ENCODE assay signal across 9 cellular contexts in the genomic region with DNA sequence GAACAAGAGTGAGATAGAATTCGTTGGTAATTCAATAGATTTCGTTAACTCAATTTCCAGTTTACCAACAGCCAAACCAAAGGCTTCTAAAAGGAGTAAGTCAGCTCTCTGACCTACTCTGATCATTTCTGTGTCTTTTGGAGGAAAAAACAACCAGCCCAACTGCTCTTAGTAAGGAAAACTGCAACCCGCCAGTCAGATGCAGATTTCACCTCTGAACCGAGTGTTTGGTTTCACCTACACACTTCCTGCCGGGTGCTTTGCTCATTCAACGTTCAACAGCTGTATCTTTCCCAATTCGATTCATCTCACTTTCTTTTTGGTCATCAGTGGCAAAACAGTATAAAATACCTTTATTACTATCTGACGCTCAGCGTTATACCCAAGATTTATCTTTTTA. TPM values are rescaled to one million over a fixed set of nuclear protein-coding genes. Genes with fewer than 3 reads are reported as not detected.
DNase-seq lines count a peak whose midpoint lies in the region; ATAC-seq, FAIRE-seq and TF ChIP-seq lines count a peak whose summit lies in the region.
"Had no signal": no experiment of that assay in that cellular context is flagged by ENCODE, and none has a peak within 500 bp of the region (broad histone marks: within the 10 kb centered on the region; RNA-seq: fewer than 3 reads in every experiment).

No MANE protein-coding gene starts in this region.

- no peaks in the 10 kb centered on the region for H3F3A ChIP-seq in Loucy (ENCODE audit: low read depth)

- H3K14ac ChIP-seq in mesenchymal stem cell (ENCODE audit: low read length in 2 of 2): no peak overlapping the region

- no TSS peak for BruUV-seq in HepG2 (replicated peaks; lab: Mats Ljungman, UMichigan)

- no peak overlapping the region for H2BK15ac ChIP-seq in mesenchymal stem cell (ENCODE audit: low read depth, poor library complexity, severe bottlenecking)

- no peaks in the 10 kb centered on the region for H3K36me3 ChIP-seq in liver (ENCODE audit: control insufficient read depth in 4 of 4, insufficient read depth in 3 of 4, low read depth in 1 of 4, low read length in 3 of 4)
- H3K36me3 ChIP-seq in HepG2 (replicated peaks in 1 of 2; ENCODE audit: control insufficient read depth in 1 of 2, insufficient read depth in 2 of 2, low read length in 2 of 2): no peaks in the 10 kb centered on the region
- H3K36me3 ChIP-seq in Loucy (ENCODE audit: insufficient read depth, low read length): no peaks in the 10 kb centered on the region
- no peaks in the 10 kb centered on the region for H3K36me3 ChIP-seq in vagina
- H3K36me3 ChIP-seq in mesenchymal stem cell (ENCODE audit: control insufficient read depth in 1 of 2, insufficient read depth in 2 of 2, low read depth in 1 of 2, low read length in 2 of 2): no peaks in the 10 kb centered on the region

- H3K18ac ChIP-seq in mesenchymal stem cell (ENCODE audit: low read depth in 1 of 2, low read length in 2 of 2): no peak overlapping the region

- no peak for ATAC-seq in HepG2

- DNase-seq in HepG2 (ENCODE audit: low spot score) (no peak), chondrocyte (ENCODE audit: low spot score) (no peak), vagina (ENCODE audit: extremely low spot score in 2 of 2) (no peak), mesenchymal stem cell (no peak), D341Med (ENCODE audit: low spot score) (no peak), NCI-H510A treated with DMSO at 0.1 percent for 48 hours (lab: John Stamatoyannopoulos, UW) (no peak)

- H3K9me3 ChIP-seq in liver (ENCODE audit: control insufficient read depth in 4 of 4, low read length in 3 of 4) (no peaks in the 10 kb centered on the region), HepG2 (ENCODE audit: low read length) (no peaks in the 10 kb centered on the region), Loucy (ENCODE audit: insufficient read depth, low read depth, low read length) (no peaks in the 10 kb centered on the region), vagina (no peaks in the 10 kb centered on the region), mesenchymal stem cell (ENCODE audit: control insufficient read depth, low read length) (no peaks in the 10 kb centered on the region)

- no peak overlapping the region for H4K91ac ChIP-seq in mesenchymal stem cell (ENCODE audit: low read length)

- TF ChIP-seq CTCF in liver (IDR thresholded peaks at IDR 0.05; ENCODE audit: low read depth, low read length, missing input control): no peak
- no peak for TF ChIP-seq CTCF in HepG2 (CRISPR knock-in tag; IDR thresholded peaks at IDR 0.05)
- no peak for TF ChIP-seq CTCF in Loucy (conservative IDR thresholded peaks at IDR 0.05; ENCODE audit: low read length)
- no peak for TF ChIP-seq CTCF in chondrocyte (IDR thresholded peaks at IDR 0.05)
- no peak for TF ChIP-seq CTCF in vagina (IDR thresholded peaks at IDR 0.05)

- POLR2A ChIA-PET in HepG2 (lab: Yijun Ruan, JAX): no interaction called here

- H3K4me1 ChIP-seq in liver (ENCODE audit: control insufficient read depth in 4 of 4, insufficient read depth in 4 of 4, low read length in 3 of 4) (peaks cover 4 to 15% (median 13%) of the 10 kb centered on the region in 4 donors), HepG2 (ENCODE audit: insufficient read depth, low read length) (no peaks in the 10 kb centered on the region), Loucy (ENCODE audit: insufficient read depth, low read length, poor library complexity, severe bottlenecking) (peaks cover 34% of the 10 kb centered on the region), vagina (peaks cover 10% of the 10 kb centered on the region), mesenchymal stem cell (ENCODE audit: control insufficient read depth, insufficient read depth, low read depth, low read length) (no peaks in the 10 kb centered on the region)

- no peak for FAIRE-seq in HepG2 (lab: Jason Lieb, UNC)
- FAIRE-seq: G401.6 had no signal

- H2AFZ ChIP-seq in HepG2 (ENCODE audit: low read length) (no peak overlapping the region), Loucy (ENCODE audit: low read length) (peak overlapping the region; percentile 56; the same call in 1 of the 2 replicates), mesenchymal stem cell (ENCODE audit: low read depth, low read length) (no peak overlapping the region)

- no peak overlapping the region for H3K4me3 Mint-ChIP-seq in chondrocyte (ENCODE audit: unreplicated experiment)

- H4K20me1 ChIP-seq in HepG2 (ENCODE audit: insufficient read depth, low read length): no peaks in the 10 kb centered on the region
- no peaks in the 10 kb centered on the region for H4K20me1 ChIP-seq in Loucy (ENCODE audit: insufficient read depth, low read length, poor library complexity, severe bottlenecking)

- no peak for TF ChIP-seq RAD21 in liver (IDR thresholded peaks at IDR 0.05)
- no peak for TF ChIP-seq RAD21 in HepG2 (CRISPR knock-in tag; IDR thresholded peaks at IDR 0.05)

- peak overlapping the region; percentile 11 to 25 for H3K27ac ChIP-seq in liver (ENCODE audit: low read depth in 1 of 2, low read length in 2 of 2)
- H3K27ac ChIP-seq in HepG2 (ENCODE audit: extremely low read length, insufficient read depth, low read length): no peak overlapping the region
- peak overlapping the region; percentile 44 for H3K27ac ChIP-seq in vagina
- H3K27ac ChIP-seq in mesenchymal stem cell (ENCODE audit: low read length, poor library complexity, severe bottlenecking): no peak overlapping the region

- H3K9ac ChIP-seq in liver (ENCODE audit: low read depth in 1 of 2, low read length in 2 of 2): no peak overlapping the region
- H3K9ac ChIP-seq in HepG2 (ENCODE audit: insufficient read depth, low read depth, low read length): no peak overlapping the region
- H3K9ac ChIP-seq in Loucy (ENCODE audit: low read depth, low read length, poor library complexity, severe bottlenecking): no peak overlapping the region
- no peak overlapping the region for H3K9ac ChIP-seq in mesenchymal stem cell (ENCODE audit: low read length)

- peak overlapping the region; percentile 22 for H3K27ac Mint-ChIP-seq in chondrocyte (ENCODE audit: unreplicated experiment)

- CTCF ChIA-PET in HepG2 (lab: Yijun Ruan, JAX; ENCODE audit: low intra/inter-chr PET ratio, low total read pairs): no interaction called here

- 56% methylated on average over 9 of the region's 9 CpGs for WGBS in liver
- 24% methylated on average over 9 of the region's 9 CpGs for WGBS in HepG2 (ENCODE audit: low lambda C conversion rate)
- WGBS in mesenchymal stem cell: 54% methylated on average over 6 of the region's 9 CpGs

- no peaks in the 10 kb centered on the region for H3K36me3 Mint-ChIP-seq in chondrocyte (ENCODE audit: low read depth)

- H2BK120ac ChIP-seq in mesenchymal stem cell (ENCODE audit: low read depth, low read length): no peak overlapping the region

- peaks cover 2% of the 10 kb centered on the region for H3K9me3 Mint-ChIP-seq in chondrocyte (ENCODE audit: low read depth)

- H3K27me3 ChIP-seq in liver (ENCODE audit: control insufficient read depth in 4 of 4, insufficient read depth in 4 of 4, low read length in 3 of 4) (no peaks in the 10 kb centered on the region), HepG2 (ENCODE audit: control insufficient read depth in 1 of 2, insufficient read depth in 2 of 2, low read length in 2 of 2) (no peaks in the 10 kb centered on the region), Loucy (ENCODE audit: insufficient read depth, low read length, poor library complexity, severe bottlenecking) (no peaks in the 10 kb centered on the region), vagina (no peaks in the 10 kb centered on the region), mesenchymal stem cell (ENCODE audit: control insufficient read depth in 1 of 2, insufficient read depth in 1 of 2, low read length in 2 of 2) (peaks cover 0 to 18% of the 10 kb centered on the region in 2 experiments)

- H3K79me1 ChIP-seq in mesenchymal stem cell (replicated peaks; ENCODE audit: low read length, poor library complexity, severe bottlenecking): no peaks in the 10 kb centered on the region

- no peak overlapping the region for H2BK5ac ChIP-seq in mesenchymal stem cell (ENCODE audit: low read depth, low read length, poor library complexity, severe bottlenecking)

- H3K4me2 ChIP-seq in HepG2 (ENCODE audit: low read depth, low read length) (no peak overlapping the region), Loucy (ENCODE audit: low read depth, low read length, poor library complexity, severe bottlenecking) (peak overlapping the region; percentile 39), mesenchymal stem cell (ENCODE audit: low read length, poor library complexity, severe bottlenecking) (no peak overlapping the region)

- H4K8ac ChIP-seq in mesenchymal stem cell (ENCODE audit: low read length): no peak overlapping the region

- H3K4me3 ChIP-seq in liver (ENCODE audit: low read depth in 1 of 3, low read length in 3 of 3) (no peak overlapping the region), HepG2 (replicated peaks in 1 of 3; ENCODE audit: insufficient read depth in 1 of 3, low read depth in 2 of 3, low read length in 3 of 3) (no peak overlapping the region), Loucy (ENCODE audit: low read length, poor library complexity, severe bottlenecking) (no peak overlapping the region), vagina (no peak overlapping the region), mesenchymal stem cell (ENCODE audit: insufficient read depth in 1 of 2, low read depth in 1 of 2, low read length in 2 of 2) (no peak overlapping the region)

- H3K27me3 Mint-ChIP-seq in chondrocyte (ENCODE audit: low read depth): no peaks in the 10 kb centered on the region

- in situ Hi-C loops in HepG2 (cut with HindIII; ENCODE audit: extremely low pct_ligation_motif_present, low pct_unique_long_range_greater_than_20kb): no loop called here

- intact Hi-C loops in HepG2 (cut with micrococcal nuclease; ENCODE audit: unreplicated experiment): no loop called here
- intact Hi-C loops in vagina (cut with DNase I): no loop called here

- no peak overlapping the region for H3K23ac ChIP-seq in mesenchymal stem cell (ENCODE audit: low read length in 2 of 2)

- no peaks in the 10 kb centered on the region for H3K79me2 ChIP-seq in HepG2 (ENCODE audit: insufficient read depth, low read length)
- H3K79me2 ChIP-seq in Loucy (ENCODE audit: insufficient read depth, low read length): no peaks in the 10 kb centered on the region

- TF ChIP-seq POLR2A in HepG2 (IDR thresholded peaks at IDR 0.05; ENCODE audit: insufficient read depth in 1 of 2, low read depth in 2 of 2, low read length in 2 of 2) (no peak), vagina (IDR thresholded peaks at IDR 0.05) (no peak)

- no peak overlapping the region for H3K4ac ChIP-seq in mesenchymal stem cell (ENCODE audit: low read depth in 1 of 2, low read length in 2 of 2)

- H3K9me2 ChIP-seq in Loucy (replicated peaks; ENCODE audit: low read depth, low read length): no peaks in the 10 kb centered on the region

- H3K4me1 Mint-ChIP-seq in chondrocyte (ENCODE audit: low read depth): peaks cover 26% of the 10 kb centered on the region

- H2AK5ac ChIP-seq in mesenchymal stem cell (ENCODE audit: low read length, severe bottlenecking): no peak overlapping the region

- TF ChIP-seq EP300 in HepG2 (IDR thresholded peaks at IDR 0.05; ENCODE audit: low read depth in 2 of 2, low read length in 2 of 2) (no peak), HepG2 (CRISPR knock-in tag; IDR thresholded peaks at IDR 0.05; ENCODE audit: borderline replicate concordance) (no peak)

- H2BK12ac ChIP-seq in mesenchymal stem cell (ENCODE audit: low read length in 2 of 2): no peak overlapping the region

RNA-seq across cellular contexts. Expression of a gene that starts 24.5 kb away (rescaled TPM):
- 1,000 to 10,000 TPM in 1 of 2 donors, 100 to 1,000 TPM in 1; 658 to 1,704 TPM for total RNA-seq in liver
- 100 to 1,000 TPM; 752 to 881 TPM for polyA plus RNA-seq in liver
- total RNA-seq in HepG2 (2016; rRNA removed; fragmentation: Illumina TruSeq; extraction: Trizol): 10.5 and 15.9 TPM in 2 replicates
- 6.0 and 6.1 TPM in 2 replicates for total RNA-seq in HepG2 (2016; cell fraction: cytosol; rRNA removed; fragmentation: Illumina TruSeq; extraction: Trizol; ENCODE audit: low read depth)
- total RNA-seq in HepG2 (2016; cell fraction: insoluble cytoplasmic fraction; rRNA removed; fragmentation: Illumina TruSeq; extraction: Trizol): 13.6 and 19.1 TPM in 2 replicates
- 8.9 and 9.5 TPM in 2 replicates for total RNA-seq in HepG2 (2016; cell fraction: membrane; rRNA removed; fragmentation: Illumina TruSeq; extraction: Trizol)
- total RNA-seq in HepG2 (2016; cell fraction: nucleus; rRNA removed; fragmentation: Illumina TruSeq; extraction: Trizol): 4.1 and 5.6 TPM in 2 replicates
- 29.6 and 50.7 TPM in 2 replicates for polyA plus RNA-seq in HepG2 (2011; rRNA removed)
- polyA plus RNA-seq in HepG2 (2011; cell fraction: cytosol; rRNA removed): 16.3 and 38.0 TPM in 2 replicates
- 3.7 and 8.2 TPM in 2 replicates for polyA plus RNA-seq in HepG2 (2011; cell fraction: nucleus; rRNA removed)
- polyA plus RNA-seq in HepG2 (2012): 14.4 and 69.9 TPM in 2 replicates
- polyA plus RNA-seq in HepG2 (2016; cell fraction: cytosol; fragmentation: Illumina TruSeq; extraction: Trizol; ENCODE audit: low read depth): 5.4 and 6.7 TPM in 2 replicates
- 17.5 and 21.0 TPM in 2 replicates for polyA plus RNA-seq in HepG2 (2016; cell fraction: insoluble cytoplasmic fraction; fragmentation: Illumina TruSeq; extraction: Trizol; ENCODE audit: low read depth)
- polyA plus RNA-seq in HepG2 (2016; cell fraction: membrane; fragmentation: Illumina TruSeq; extraction: Trizol; ENCODE audit: low read depth): 6.6 and 8.1 TPM in 2 replicates
- 7.5 and 7.7 TPM in 2 replicates for polyA plus RNA-seq in HepG2 (2016; cell fraction: nucleus; fragmentation: Illumina TruSeq; extraction: Trizol; ENCODE audit: insufficient read depth, low read depth)
- polyA minus RNA-seq in HepG2 (2011; rRNA and poly(A)+ RNA removed; ENCODE audit: low replicate concordance): 10.0 and 228 TPM in 2 replicates
- polyA minus RNA-seq in HepG2 (2011; cell fraction: cytosol; rRNA and poly(A)+ RNA removed): 14.2 and 18.9 TPM in 2 replicates
- polyA minus RNA-seq in HepG2 (2011; cell fraction: nucleus; rRNA and poly(A)+ RNA removed): 7.5 and 12.3 TPM in 2 replicates
- total RNA-seq in chondrocyte: 1,769 to 3,180 TPM (median 3,093 TPM) in 3 replicates
- 3,119 TPM for total RNA-seq in vagina
- 9,006 TPM for polyA plus RNA-seq in mesenchymal stem cell (2013, experiment 1 of 2)
- polyA plus RNA-seq in mesenchymal stem cell (2013, experiment 2 of 2): 8,811 TPM

RNA-seq across cellular contexts. Expression of a gene that starts 45.0 kb away (rescaled TPM):
- total RNA-seq in liver (not detected), HepG2 (2016; rRNA removed; fragmentation: Illumina TruSeq; extraction: Trizol) (not detected in 2 replicates), chondrocyte (not detected in 3 replicates), vagina (not detected)
- polyA plus RNA-seq in liver (not detected), HepG2 (2011; rRNA removed) (not detected in 2 replicates)
- not detected in 2 replicates for total RNA-seq in HepG2 (2016; cell fraction: cytosol; rRNA removed; fragmentation: Illumina TruSeq; extraction: Trizol; ENCODE audit: low read depth)
- total RNA-seq in HepG2 (2016; cell fraction: insoluble cytoplasmic fraction; rRNA removed; fragmentation: Illumina TruSeq; extraction: Trizol): not detected in 2 replicates
- total RNA-seq in HepG2 (2016; cell fraction: membrane; rRNA removed; fragmentation: Illumina TruSeq; extraction: Trizol): not detected in 2 replicates
- total RNA-seq in HepG2 (2016; cell fraction: nucleus; rRNA removed; fragmentation: Illumina TruSeq; extraction: Trizol): not detected in 2 replicates
- polyA plus RNA-seq in HepG2 (2011; cell fraction: cytosol; rRNA removed): not detected in 2 replicates
- not detected in 2 replicates for polyA plus RNA-seq in HepG2 (2011; cell fraction: nucleus; rRNA removed)
- not detected in 2 replicates for polyA plus RNA-seq in HepG2 (2012)
- not detected in 2 replicates for polyA plus RNA-seq in HepG2 (2016; cell fraction: cytosol; fragmentation: Illumina TruSeq; extraction: Trizol; ENCODE audit: low read depth)
- not detected in 2 replicates for polyA plus RNA-seq in HepG2 (2016; cell fraction: insoluble cytoplasmic fraction; fragmentation: Illumina TruSeq; extraction: Trizol; ENCODE audit: low read depth)
- polyA plus RNA-seq in HepG2 (2016; cell fraction: membrane; fragmentation: Illumina TruSeq; extraction: Trizol; ENCODE audit: low read depth): not detected in 2 replicates
- not detected in 2 replicates for polyA plus RNA-seq in HepG2 (2016; cell fraction: nucleus; fragmentation: Illumina TruSeq; extraction: Trizol; ENCODE audit: insufficient read depth, low read depth)
- not detected in 2 replicates for polyA minus RNA-seq in HepG2 (2011; rRNA and poly(A)+ RNA removed; ENCODE audit: low replicate concordance)
- polyA minus RNA-seq in HepG2 (2011; cell fraction: cytosol; rRNA and poly(A)+ RNA removed): not detected in 2 replicates
- not detected in 2 replicates for polyA minus RNA-seq in HepG2 (2011; cell fraction: nucleus; rRNA and poly(A)+ RNA removed)
- 0.07 TPM for polyA plus RNA-seq in mesenchymal stem cell (2013, experiment 1 of 2)
- polyA plus RNA-seq in mesenchymal stem cell (2013, experiment 2 of 2): 0.04 TPM

Comparison
In these comparisons a context has a peak if more than half of its experiments do, and no peak if none do; other contexts are left out.
1. H3K27ac ChIP-seq: peak in liver (2 of 2) and vagina (single experiment); none in HepG2 (single experiment) and mesenchymal stem cell (single experiment).
2. RNA of a gene that starts 24.5 kb away (total RNA-seq): 3,119 TPM in vagina (single experiment), 1,769 to 3,180 TPM in chondrocyte and 658 to 1,704 TPM in liver; 4.1 to 19.1 TPM in HepG2; every median in the first group is over 10 times any median in the second.